Comparison of ENCODE assay signal across 12 cellular contexts in the genomic region with DNA sequence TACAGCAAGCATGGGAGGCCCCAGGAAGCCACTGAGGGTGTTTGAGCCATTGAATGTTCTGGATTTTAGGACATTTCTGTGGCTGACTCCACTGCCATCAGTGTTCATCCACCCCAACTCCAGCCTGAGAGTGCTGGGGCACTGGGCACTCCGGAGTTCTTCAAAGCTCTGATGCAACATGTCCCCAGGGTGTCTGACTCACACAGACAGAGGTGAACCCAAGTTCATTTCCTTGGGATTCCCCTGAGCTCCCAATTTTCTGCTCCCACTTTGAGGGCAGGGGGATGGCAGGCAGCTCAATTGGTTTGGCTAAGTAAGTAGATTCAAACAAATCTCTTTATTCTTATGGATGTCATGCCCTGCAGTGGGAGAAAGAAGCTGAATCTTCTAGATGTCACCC. TPM values are rescaled to one million over a fixed set of nuclear protein-coding genes. Genes with fewer than 3 reads are reported as not detected.
DNase-seq lines count a peak whose midpoint lies in the region; ATAC-seq, FAIRE-seq and TF ChIP-seq lines count a peak whose summit lies in the region.
"Had no signal": no experiment of that assay in that cellular context is flagged by ENCODE, and none has a peak within 500 bp of the region (broad histone marks: within the 10 kb centered on the region; RNA-seq: fewer than 3 reads in every experiment).

No MANE protein-coding gene starts in this region.

- H3K27ac Mint-ChIP-seq in activated T-cell treated with anti-CD3 and anti-CD28 coated beads, Interleukin-2, amount 50 U/mL, for 72 hours, result peak overlapping the region; percentile 75
- H3K27ac Mint-ChIP-seq: activated T-helper 1 cell treated with anti-CD3 and anti-CD28 coated beads, Interleukin-12 subunit alpha, Interleukin-12 subunit beta, Interleukin-2, Interleukin-4 antibody, amounts not matched to agents 30 ng/mL and 10 ng/mL and 1 ng/mL, durations not matched to agents 14 hours and 24 hours and 36 hours had no signal

- H3K4me1 ChIP-seq in kidney (ENCODE audit: control insufficient read depth in 1 of 2, insufficient read depth in 1 of 2, low read depth in 1 of 2, low read length in 2 of 2) (peaks cover 3 to 7% of the 10 kb centered on the region in 2 donors), upper lobe of right lung (peaks cover 21% of the 10 kb centered on the region)

- no peak for FAIRE-seq in kidney (lab: Jason Lieb, UNC)
- FAIRE-seq: frontal cortex had no signal

- DNase-seq in activated T-cell treated with anti-CD3 and anti-CD28 coated beads, Interleukin-2, amount 50 U/mL, for 72 hours, result no peak
- no peak for DNase-seq in activated T-cell treated with anti-CD3 and anti-CD28 coated beads, Interleukin-2, amount 50 U/mL, for 48 hours
- DNase-seq in astrocyte of the spinal cord (ENCODE audit: low read depth, low spot score) (peak; percentile 86), kidney (peak; percentile 81), upper lobe of right lung (no peak), NCI-H2227 (lab: John Stamatoyannopoulos, UW; ENCODE audit: unreplicated experiment) (no peak), iPS-NIHi7 (ENCODE audit: extremely low spot score) (no peak), NCI-H128 (lab: John Stamatoyannopoulos, UW; ENCODE audit: unreplicated experiment) (no peak)
- DNase-seq: KG1 had no signal

- H3K27me3 Mint-ChIP-seq in activated T-cell treated with anti-CD3 and anti-CD28 coated beads, Interleukin-2, amount 50 U/mL, for 72 hours (ENCODE audit: low read depth), result peaks cover 20% of the 10 kb centered on the region

- H3K4me3 Mint-ChIP-seq in activated T-cell treated with anti-CD3 and anti-CD28 coated beads, Interleukin-2, amount 50 U/mL, for 72 hours, result no peak overlapping the region
- H3K4me3 Mint-ChIP-seq: activated T-helper 1 cell treated with anti-CD3 and anti-CD28 coated beads, Interleukin-12 subunit alpha, Interleukin-12 subunit beta, Interleukin-2, Interleukin-4 antibody, amounts not matched to agents 30 ng/mL and 10 ng/mL and 1 ng/mL, durations not matched to agents 14 hours and 24 hours and 36 hours had no signal

- in situ Hi-C loops in astrocyte of the spinal cord (cut with HindIII; ENCODE audit: low sequenced_read_pairs), result no loop called here

- H3K4me1 Mint-ChIP-seq in activated T-cell treated with anti-CD3 and anti-CD28 coated beads, Interleukin-2, amount 50 U/mL, for 72 hours (ENCODE audit: low read depth), result peaks cover 8% of the 10 kb centered on the region

- intact Hi-C loops in kidney (cut with DNase I) (no loop called here), upper lobe of right lung (cut with DNase I) (no loop called here)

- H3K4me3 ChIP-seq in astrocyte of the spinal cord (ENCODE audit: low read depth, low read length), result peak overlapping the region; percentile 27
- no peak overlapping the region for H3K4me3 ChIP-seq in kidney (ENCODE audit: low read length in 2 of 2)
- H3K4me3 ChIP-seq in upper lobe of right lung, result no peak overlapping the region

- no peak overlapping the region for H3K9ac ChIP-seq in kidney (ENCODE audit: low read length in 2 of 2)

- H3K27ac ChIP-seq in kidney (ENCODE audit: low read depth in 2 of 2, low read length in 2 of 2), result no peak overlapping the region
- no peak overlapping the region for H3K27ac ChIP-seq in upper lobe of right lung
- H3K27ac ChIP-seq: neutrophil had no signal

- TF ChIP-seq CTCF in astrocyte of the spinal cord (IDR thresholded peaks at IDR 0.05; ENCODE audit: low read depth, low read length), result no peak
- no peak for TF ChIP-seq CTCF in kidney (IDR thresholded peaks at IDR 0.05; ENCODE audit: borderline replicate concordance, extremely low read depth, insufficient read depth)
- TF ChIP-seq CTCF in upper lobe of right lung (IDR thresholded peaks at IDR 0.05), result no peak

- H3K9me3 Mint-ChIP-seq in activated T-cell treated with anti-CD3 and anti-CD28 coated beads, Interleukin-2, amount 50 U/mL, for 72 hours, result no peaks in the 10 kb centered on the region
- H3K9me3 Mint-ChIP-seq: activated T-helper 1 cell treated with anti-CD3 and anti-CD28 coated beads, Interleukin-12 subunit alpha, Interleukin-12 subunit beta, Interleukin-2, Interleukin-4 antibody, amounts not matched to agents 30 ng/mL and 10 ng/mL and 1 ng/mL, durations not matched to agents 14 hours and 24 hours and 36 hours had no signal

- no peaks in the 10 kb centered on the region for H3K9me3 ChIP-seq in kidney (ENCODE audit: control insufficient read depth in 1 of 2, low read length in 2 of 2)
- H3K9me3 ChIP-seq in upper lobe of right lung, result no peaks in the 10 kb centered on the region
- H3K9me3 ChIP-seq: neutrophil had no signal

- H3K27me3 ChIP-seq in upper lobe of right lung, result no peaks in the 10 kb centered on the region

- no peaks in the 10 kb centered on the region for H3K36me3 ChIP-seq in kidney (ENCODE audit: control insufficient read depth in 1 of 2, insufficient read depth in 2 of 2, low read length in 2 of 2)
- no peaks in the 10 kb centered on the region for H3K36me3 ChIP-seq in upper lobe of right lung
- H3K36me3 ChIP-seq: neutrophil had no signal

- ATAC-seq in activated T-cell treated with anti-CD3 and anti-CD28 coated beads, Interleukin-2, amount 50 U/mL, for 72 hours (replicated peaks in 1 of 2), result peak in 1 of 2 donors; percentile 64
- ATAC-seq in upper lobe of right lung, result peak; percentile 14

- H3K36me3 Mint-ChIP-seq in activated T-cell treated with anti-CD3 and anti-CD28 coated beads, Interleukin-2, amount 50 U/mL, for 72 hours (ENCODE audit: insufficient read depth in 2 of 2), result no peaks in the 10 kb centered on the region

RNA-seq across cellular contexts. Expression of a gene that starts 2.2 kb away (rescaled TPM):
- under 1 TPM; 0.43 to 0.46 TPM for total RNA-seq in activated T-cell treated with anti-CD3 and anti-CD28 coated beads, Interleukin-2, amount 50 U/mL, for 72 hours
- total RNA-seq in kidney, result 2.0 TPM
- polyA plus RNA-seq in kidney (ENCODE audit: insufficient read depth, low read depth, low replicate concordance), result 31.9 TPM
- total RNA-seq in upper lobe of right lung, result not detected

RNA-seq across cellular contexts. Expression of a gene that starts 26.9 kb away (rescaled TPM):
- under 1 TPM in 1 of 2 donors, not detected in 1; 0.12 TPM for total RNA-seq in activated T-cell treated with anti-CD3 and anti-CD28 coated beads, Interleukin-2, amount 50 U/mL, for 72 hours
- total RNA-seq in kidney (30.2 TPM), upper lobe of right lung (40.6 TPM)
- 18.8 TPM for polyA plus RNA-seq in kidney (ENCODE audit: insufficient read depth, low read depth, low replicate concordance)
- total RNA-seq: activated T-helper 1 cell treated with anti-CD3 and anti-CD28 coated beads, Interleukin-12 subunit alpha, Interleukin-12 subunit beta, Interleukin-2, Interleukin-4 antibody, amounts not matched to agents 30 ng/mL and 10 ng/mL and 1 ng/mL, durations not matched to agents 14 hours and 24 hours and 36 hours had no signal

RNA-seq across cellular contexts. Expression of a gene that starts 35.7 kb away (rescaled TPM):
- total RNA-seq in activated T-cell treated with anti-CD3 and anti-CD28 coated beads, Interleukin-2, amount 50 U/mL, for 72 hours, result not detected
- total RNA-seq in kidney (0.63 TPM), upper lobe of right lung (not detected)
- not detected for polyA plus RNA-seq in kidney (ENCODE audit: insufficient read depth, low read depth, low replicate concordance)
- total RNA-seq: activated T-helper 1 cell treated with anti-CD3 and anti-CD28 coated beads, Interleukin-12 subunit alpha, Interleukin-12 subunit beta, Interleukin-2, Interleukin-4 antibody, amounts not matched to agents 30 ng/mL and 10 ng/mL and 1 ng/mL, durations not matched to agents 14 hours and 24 hours and 36 hours had no signal

Comparison
In these comparisons a context has a peak if more than half of its experiments do, and no peak if none do; other contexts are left out.
1. DNase-seq: peak in astrocyte of the spinal cord (single experiment) and kidney (single experiment); none in activated T-cell treated with anti-CD3 and anti-CD28 coated beads, Interleukin-2, amount 50 U/mL, for 72 hours (0 of 2), activated T-cell treated with anti-CD3 and anti-CD28 coated beads, Interleukin-2, amount 50 U/mL, for 48 hours (0 of 2), upper lobe of right lung (single experiment), NCI-H2227 (single experiment), iPS-NIHi7 (single experiment) and NCI-H128 (single experiment).
2. RNA of a gene that starts 26.9 kb away (total RNA-seq): 40.6 TPM in upper lobe of right lung (single experiment) and 30.2 TPM in kidney (single experiment); 0.12 TPM in activated T-cell treated with anti-CD3 and anti-CD28 coated beads, Interleukin-2, amount 50 U/mL, for 72 hours; every median in the first group is over 10 times any median in the second.